15 cellular contexts compared by ENCODE assay signal in genomic region chr7:101487753-101488152, GRCh38.
DNase-seq lines count a peak whose midpoint lies in the region; TF ChIP-seq lines count a peak whose summit lies in the region.
"Had no signal": no experiment of that assay in that cellular context is flagged by ENCODE, and none has a peak within 500 bp of the region (broad histone marks: within the 10 kb centered on the region; RNA-seq: fewer than 3 reads in every experiment).

No MANE protein-coding gene starts in this region.

- no peak overlapping the region for H2BK12ac ChIP-seq in neuronal stem cell (ENCODE audit: low read length)

- H2AFZ ChIP-seq in neuronal stem cell (ENCODE audit: low read length), result no peak overlapping the region
- H2AFZ ChIP-seq: GM23248 had no signal

- H3K4me1 Mint-ChIP-seq in Caco-2 (ENCODE audit: low read depth, unreplicated experiment) (peaks cover 18% of the 10 kb centered on the region), mesothelial cell of epicardium (peaks cover 35% of the 10 kb centered on the region)
- H3K4me1 Mint-ChIP-seq in CD4-positive, alpha-beta memory T cell, result no peaks in the 10 kb centered on the region
- H3K4me1 Mint-ChIP-seq: CD14-positive monocyte; CD8-positive, alpha-beta memory T cell had no signal

- no CpG with 5 or more reads among the region's 7 CpGs for WGBS in neuronal stem cell (ENCODE audit: extremely low coverage in 2 of 2, insufficient read length in 2 of 2, insufficient replicate concordance in 1 of 2), 2 donors

- BruUV-seq in Caco-2 (replicated peaks; lab: Mats Ljungman, UMichigan), result no TSS peak

- no peak overlapping the region for H3K4ac ChIP-seq in neuronal stem cell (ENCODE audit: low read length)

- H3K27ac ChIP-seq in VCaP, result peak overlapping the region; percentile 98
- no peak overlapping the region for H3K27ac ChIP-seq in neuronal stem cell (replicated peaks; ENCODE audit: low read length)
- no peak overlapping the region for H3K27ac ChIP-seq in CD4-positive, alpha-beta memory T cell (ENCODE audit: low read depth, low read length)
- H3K27ac ChIP-seq: 22Rv1, GM23248, HL-60 had no signal

- H3K9me3 ChIP-seq in Caco-2 (no peaks in the 10 kb centered on the region), neuronal stem cell (replicated peaks in 1 of 2; ENCODE audit: control insufficient read depth in 2 of 2, insufficient read depth in 1 of 2, low read depth in 1 of 2, low read length in 2 of 2) (peaks cover 0 to 3% of the 10 kb centered on the region in 2 donors)
- H3K9me3 ChIP-seq in CD4-positive, alpha-beta memory T cell (ENCODE audit: control insufficient read depth in 1 of 2, low read length in 2 of 2), result no peaks in the 10 kb centered on the region
- H3K9me3 ChIP-seq: HAP-1 had no signal

- CTCF ChIA-PET in Caco-2 (lab: Charles Lee), result no interaction called here
- CTCF ChIA-PET in CD4-positive, alpha-beta memory T cell (lab: Charles Lee; ENCODE audit: partially characterized antibody), result no interaction called here

- H3K27me3 ChIP-seq in Caco-2 (replicated peaks; ENCODE audit: control insufficient read depth, insufficient read depth, low read length), result no peaks in the 10 kb centered on the region
- H3K27me3 ChIP-seq in neuronal stem cell (ENCODE audit: control insufficient read depth in 3 of 3, insufficient read depth in 3 of 3, low read depth in 1 of 3, low read length in 3 of 3), result no peaks in the 10 kb centered on the region
- H3K27me3 ChIP-seq in CD4-positive, alpha-beta memory T cell (ENCODE audit: insufficient read depth, low read length), result no peaks in the 10 kb centered on the region

- H3K4me3 ChIP-seq in Caco-2 (ENCODE audit: low read depth, low read length), result no peak overlapping the region
- no peak overlapping the region for H3K4me3 ChIP-seq in neuronal stem cell (ENCODE audit: low read length in 2 of 2)
- H3K4me3 ChIP-seq in CD4-positive, alpha-beta memory T cell (ENCODE audit: low read length in 2 of 2), result no peak overlapping the region
- H3K4me3 ChIP-seq: GM23248, HAP-1 had no signal

- H3K4me3 Mint-ChIP-seq in Caco-2 (ENCODE audit: unreplicated experiment) (no peak overlapping the region), mesothelial cell of epicardium (no peak overlapping the region)
- no peak overlapping the region for H3K4me3 Mint-ChIP-seq in CD4-positive, alpha-beta memory T cell
- H3K4me3 Mint-ChIP-seq: CD14-positive monocyte; CD8-positive, alpha-beta memory T cell had no signal

- no peaks in the 10 kb centered on the region for H3K36me3 ChIP-seq in Caco-2 (ENCODE audit: control insufficient read depth, insufficient read depth, low read length)
- no peaks in the 10 kb centered on the region for H3K36me3 ChIP-seq in neuronal stem cell (replicated peaks in 1 of 2; ENCODE audit: control insufficient read depth in 2 of 2, insufficient read depth in 2 of 2, low read length in 2 of 2)
- no peaks in the 10 kb centered on the region for H3K36me3 ChIP-seq in CD4-positive, alpha-beta memory T cell (ENCODE audit: insufficient read depth, low read length)
- H3K36me3 ChIP-seq: HAP-1 had no signal

- H3K4me1 ChIP-seq in Caco-2, result peaks cover 29% of the 10 kb centered on the region
- peaks cover 4 to 16% of the 10 kb centered on the region in 2 donors for H3K4me1 ChIP-seq in neuronal stem cell (ENCODE audit: control insufficient read depth in 2 of 2, insufficient read depth in 1 of 2, low read depth in 1 of 2, low read length in 2 of 2)
- no peaks in the 10 kb centered on the region for H3K4me1 ChIP-seq in CD4-positive, alpha-beta memory T cell (ENCODE audit: insufficient read depth, low read length)

- peak overlapping the region; percentile 10 for H3K14ac ChIP-seq in neuronal stem cell (ENCODE audit: low read length)

- H3K23ac ChIP-seq in neuronal stem cell (ENCODE audit: low read depth, low read length, poor library complexity), result no peak overlapping the region

- intact Hi-C loops in Caco-2 (cut with micrococcal nuclease; ENCODE audit: unreplicated experiment), result no loop called here
- intact Hi-C loops in CD4-positive, alpha-beta memory T cell (cut with micrococcal nuclease), result no loop called here

- H3K27ac Mint-ChIP-seq in Caco-2 (ENCODE audit: unreplicated experiment) (peak overlapping the region; percentile 75), mesothelial cell of epicardium (peak overlapping the region; percentile 98)
- no peak overlapping the region for H3K27ac Mint-ChIP-seq in CD4-positive, alpha-beta memory T cell
- H3K27ac Mint-ChIP-seq: CD8-positive, alpha-beta memory T cell had no signal

- H2BK5ac ChIP-seq in neuronal stem cell (ENCODE audit: low read length), result peak overlapping the region; percentile 76

- no peaks in the 10 kb centered on the region for H3K27me3 Mint-ChIP-seq in Caco-2 (ENCODE audit: insufficient read depth, unreplicated experiment)
- H3K27me3 Mint-ChIP-seq in mesothelial cell of epicardium (ENCODE audit: low read depth), result no peaks in the 10 kb centered on the region
- H3K27me3 Mint-ChIP-seq in CD4-positive, alpha-beta memory T cell, result peaks cover 4% of the 10 kb centered on the region in 2 donors

- H2AK5ac ChIP-seq in neuronal stem cell (ENCODE audit: low read depth, low read length), result peak overlapping the region; percentile 2

- H4K8ac ChIP-seq in neuronal stem cell (ENCODE audit: low read depth, low read length), result no peak overlapping the region

- DNase-seq in Caco-2 (no peak), mesothelial cell of epicardium (ENCODE audit: low spot score in 2 of 2, unreplicated experiment in 2 of 2) (no peak), neuronal stem cell (ENCODE audit: low spot score) (no peak), H4 (ENCODE audit: low spot score) (no peak), kidney tubule cell (ENCODE audit: low spot score) (no peak), G401 (ENCODE audit: low spot score) (no peak)
- DNase-seq in CD4-positive, alpha-beta memory T cell, result no peak
- DNase-seq: CD8-positive, alpha-beta memory T cell; DMS79; GM23248 had no signal

- no peak for TF ChIP-seq CTCF in Caco-2 (IDR thresholded peaks at IDR 0.05; ENCODE audit: insufficient read depth in 1 of 2, low read depth in 1 of 2, low read length in 1 of 2, severe bottlenecking in 1 of 2, unreplicated experiment in 1 of 2)
- TF ChIP-seq CTCF in VCaP (conservative IDR thresholded peaks at IDR 0.05), result no peak
- no peak for TF ChIP-seq CTCF in mesothelial cell of epicardium (IDR thresholded peaks at IDR 0.05; ENCODE audit: unreplicated experiment)

- H3K9me3 Mint-ChIP-seq in Caco-2 (ENCODE audit: unreplicated experiment) (no peaks in the 10 kb centered on the region), mesothelial cell of epicardium (no peaks in the 10 kb centered on the region)
- no peaks in the 10 kb centered on the region for H3K9me3 Mint-ChIP-seq in CD4-positive, alpha-beta memory T cell
- H3K9me3 Mint-ChIP-seq: CD8-positive, alpha-beta memory T cell had no signal

- H3K36me3 Mint-ChIP-seq in Caco-2 (ENCODE audit: insufficient read depth, unreplicated experiment) (peaks cover 10% of the 10 kb centered on the region), mesothelial cell of epicardium (no peaks in the 10 kb centered on the region)
- H3K36me3 Mint-ChIP-seq in CD4-positive, alpha-beta memory T cell, result no peaks in the 10 kb centered on the region
- H3K36me3 Mint-ChIP-seq: CD14-positive monocyte; CD8-positive, alpha-beta memory T cell had no signal

- peak overlapping the region; percentile 79 for H3K18ac ChIP-seq in neuronal stem cell (ENCODE audit: low read length)

- no peak overlapping the region for H3K9ac ChIP-seq in neuronal stem cell (ENCODE audit: low read depth, low read length, poor library complexity)
- H3K9ac ChIP-seq: GM23248 had no signal

- no peak overlapping the region for H2BK120ac ChIP-seq in neuronal stem cell (ENCODE audit: low read depth, low read length)

- no peaks in the 10 kb centered on the region for H3K79me1 ChIP-seq in neuronal stem cell (ENCODE audit: low read depth, low read length)

- H2BK15ac ChIP-seq in neuronal stem cell (ENCODE audit: low read length), result no peak overlapping the region

- no peak overlapping the region for H3K4me2 ChIP-seq in neuronal stem cell (ENCODE audit: insufficient read depth, low read length, poor library complexity, severe bottlenecking)

- H4K91ac ChIP-seq in neuronal stem cell (ENCODE audit: low read depth, low read length, poor library complexity), result no peak overlapping the region

- POLR2A ChIA-PET in Caco-2 (lab: Charles Lee), result no interaction called here
- POLR2A ChIA-PET in CD4-positive, alpha-beta memory T cell (lab: Charles Lee; ENCODE audit: partially characterized antibody), result no interaction called here

- in situ Hi-C loops in G401 (cut with HindIII; ENCODE audit: low sequenced_read_pairs), result no loop called here

Comparison
In these comparisons a context has a peak if more than half of its experiments do, and no peak if none do; other contexts are left out.
1. H3K27ac Mint-ChIP-seq: peak in Caco-2 (single experiment) and mesothelial cell of epicardium (single experiment); none in CD4-positive, alpha-beta memory T cell (0 of 7).